1 cellular context compared by ENCODE assay signal in genomic region chr2:178072383-178073301, GRCh38.
TF ChIP-seq lines count a peak whose summit lies in the region.

Gene PDE11A, minus strand, starts transcription at chr2:178072777. Its CDS starts 340 bp downstream, at chr2:178072437.

TF ChIP-seq in HepG2, 621 proteins besides CTCF, POLR2A, EP300 and RAD21 (continued from another document and continues in another):
- TF ChIP-seq, protein P1, sequence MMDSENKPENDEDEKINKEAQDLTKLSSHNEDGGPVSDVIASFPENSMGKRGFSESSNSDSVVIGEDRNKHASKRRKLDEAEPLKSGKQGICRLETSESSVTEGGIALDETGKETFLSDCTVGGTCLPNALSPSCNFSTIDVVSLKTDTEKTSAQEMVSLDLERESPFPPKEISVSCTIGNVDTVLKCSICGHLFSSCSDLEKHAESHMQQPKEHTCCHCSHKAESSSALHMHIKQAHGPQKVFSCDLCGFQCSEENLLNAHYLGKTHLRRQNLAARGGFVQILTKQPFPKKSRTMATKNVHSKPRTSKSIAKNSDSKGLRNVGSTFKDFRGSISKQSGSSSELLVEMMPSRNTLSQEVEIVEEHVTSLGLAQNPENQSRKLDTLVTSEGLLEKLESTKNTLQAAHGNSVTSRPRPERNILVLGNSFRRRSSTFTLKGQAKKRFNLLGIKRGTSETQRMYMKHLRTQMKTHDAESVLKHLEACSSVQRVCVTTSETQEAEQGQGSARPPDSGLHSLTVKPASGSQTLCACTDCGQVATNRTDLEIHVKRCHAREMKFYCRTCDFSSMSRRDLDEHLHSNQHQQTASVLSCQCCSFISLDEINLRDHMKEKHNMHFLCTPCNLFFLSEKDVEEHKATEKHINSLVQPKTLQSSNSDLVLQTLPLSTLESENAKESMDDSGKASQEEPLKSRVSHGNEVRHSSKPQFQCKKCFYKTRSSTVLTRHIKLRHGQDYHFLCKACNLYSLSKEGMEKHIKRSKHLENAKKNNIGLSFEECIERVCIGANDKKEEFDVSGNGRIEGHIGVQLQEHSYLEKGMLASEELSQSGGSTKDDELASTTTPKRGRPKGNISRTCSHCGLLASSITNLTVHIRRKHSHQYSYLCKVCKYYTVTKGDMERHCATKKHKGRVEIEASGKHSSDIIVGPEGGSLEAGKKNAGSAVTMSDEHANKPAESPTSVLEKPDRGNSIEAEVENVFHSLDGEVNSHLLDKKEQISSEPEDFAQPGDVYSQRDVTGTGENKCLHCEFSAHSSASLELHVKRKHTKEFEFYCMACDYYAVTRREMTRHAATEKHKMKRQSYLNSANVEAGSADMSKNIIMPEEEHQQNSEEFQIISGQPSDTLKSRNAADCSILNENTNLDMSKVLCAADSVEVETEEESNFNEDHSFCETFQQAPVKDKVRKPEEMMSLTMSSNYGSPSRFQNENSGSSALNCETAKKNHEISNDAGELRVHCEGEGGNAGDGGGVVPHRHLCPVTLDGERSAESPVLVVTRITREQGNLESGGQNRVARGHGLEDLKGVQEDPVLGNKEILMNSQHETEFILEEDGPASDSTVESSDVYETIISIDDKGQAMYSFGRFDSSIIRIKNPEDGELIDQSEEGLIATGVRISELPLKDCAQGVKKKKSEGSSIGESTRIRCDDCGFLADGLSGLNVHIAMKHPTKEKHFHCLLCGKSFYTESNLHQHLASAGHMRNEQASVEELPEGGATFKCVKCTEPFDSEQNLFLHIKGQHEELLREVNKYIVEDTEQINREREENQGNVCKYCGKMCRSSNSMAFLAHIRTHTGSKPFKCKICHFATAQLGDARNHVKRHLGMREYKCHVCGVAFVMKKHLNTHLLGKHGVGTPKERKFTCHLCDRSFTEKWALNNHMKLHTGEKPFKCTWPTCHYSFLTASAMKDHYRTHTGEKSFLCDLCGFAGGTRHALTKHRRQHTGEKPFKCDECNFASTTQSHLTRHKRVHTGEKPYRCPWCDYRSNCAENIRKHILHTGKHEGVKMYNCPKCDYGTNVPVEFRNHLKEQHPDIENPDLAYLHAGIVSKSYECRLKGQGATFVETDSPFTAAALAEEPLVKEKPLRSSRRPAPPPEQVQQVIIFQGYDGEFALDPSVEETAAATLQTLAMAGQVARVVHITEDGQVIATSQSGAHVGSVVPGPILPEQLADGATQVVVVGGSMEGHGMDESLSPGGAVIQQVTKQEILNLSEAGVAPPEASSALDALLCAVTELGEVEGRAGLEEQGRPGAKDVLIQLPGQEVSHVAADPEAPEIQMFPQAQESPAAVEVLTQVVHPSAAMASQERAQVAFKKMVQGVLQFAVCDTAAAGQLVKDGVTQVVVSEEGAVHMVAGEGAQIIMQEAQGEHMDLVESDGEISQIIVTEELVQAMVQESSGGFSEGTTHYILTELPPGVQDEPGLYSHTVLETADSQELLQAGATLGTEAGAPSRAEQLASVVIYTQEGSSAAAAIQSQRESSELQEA (CRISPR knock-in tag; IDR thresholded peaks at IDR 0.05; ENCODE audit: not compliant biosample characterization): peak; percentile 64
- no peak for TF ChIP-seq SMARCC2 (IDR thresholded peaks at IDR 0.05)
- no peak for TF ChIP-seq ZNF24 (IDR thresholded peaks at IDR 0.05)
- peak; percentile 54; the same call in 1 of the 2 replicates for TF ChIP-seq ZNF607 (CRISPR knock-in tag; IDR thresholded peaks at IDR 0.05; ENCODE audit: borderline replicate concordance)
- no peak for TF ChIP-seq SRSF1 (optimal IDR thresholded peaks at IDR 0.05; ENCODE audit: low read depth, low read length)
- TF ChIP-seq ATF4 (CRISPR knock-in tag; IDR thresholded peaks at IDR 0.05): peak in 1 of 2 experiments; percentile 68; a peak in 1 of 4 replicates
- TF ChIP-seq CHCHD3 (CRISPR knock-in tag; IDR thresholded peaks at IDR 0.05): no peak
- TF ChIP-seq, protein P2, sequence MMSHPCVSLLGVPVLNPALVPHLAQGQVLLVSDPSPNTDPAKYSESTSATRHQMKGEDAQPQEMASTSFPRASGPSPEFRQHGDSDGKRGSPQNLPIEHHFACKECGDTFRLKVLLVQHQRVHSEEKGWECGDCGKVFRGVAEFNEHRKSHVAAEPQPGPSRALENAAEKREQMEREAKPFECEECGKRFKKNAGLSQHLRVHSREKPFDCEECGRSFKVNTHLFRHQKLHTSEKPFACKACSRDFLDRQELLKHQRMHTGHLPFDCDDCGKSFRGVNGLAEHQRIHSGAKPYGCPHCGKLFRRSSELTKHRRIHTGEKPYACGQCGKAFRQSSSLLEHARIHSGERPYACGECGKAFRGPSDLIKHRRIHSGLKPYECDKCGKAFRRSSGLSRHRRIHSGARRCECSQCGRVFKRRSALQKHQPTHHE (CRISPR knock-in tag; IDR thresholded peaks at IDR 0.05; ENCODE audit: borderline replicate concordance): peak; percentile 58; the same call in 1 of the 2 replicates
- no peak for TF ChIP-seq CENPBD1 (CRISPR knock-in tag; IDR thresholded peaks at IDR 0.05; ENCODE audit: borderline replicate concordance, low read depth)
- TF ChIP-seq ZNF766 (CRISPR knock-in tag; IDR thresholded peaks at IDR 0.05; ENCODE audit: borderline replicate concordance): peak; percentile 58; the same call in 1 of the 2 replicates
- no peak for TF ChIP-seq HIVEP1 (CRISPR knock-in tag; IDR thresholded peaks at IDR 0.05)
- TF ChIP-seq KLF15 (CRISPR knock-in tag; IDR thresholded peaks at IDR 0.05; ENCODE audit: borderline replicate concordance): 0 out of 2 replicates have a peak, but pooled peaks have one; percentile 25
- TF ChIP-seq HHEX (CRISPR knock-in tag; IDR thresholded peaks at IDR 0.05): no peak; the same call in 1 of the 2 replicates
- no peak; the same call in 1 of the 2 replicates for TF ChIP-seq ESRRA (CRISPR knock-in tag; IDR thresholded peaks at IDR 0.05; ENCODE audit: low read depth)
- peak; percentile 52; the same call in 1 of the 2 replicates for TF ChIP-seq NFYB (CRISPR knock-in tag; IDR thresholded peaks at IDR 0.05)
- TF ChIP-seq MYC (CRISPR knock-in tag; IDR thresholded peaks at IDR 0.05; ENCODE audit: borderline replicate concordance): peak; percentile 73; the same call in 1 of the 2 replicates
- TF ChIP-seq ZBTB8A (CRISPR knock-in tag; IDR thresholded peaks at IDR 0.05; ENCODE audit: borderline replicate concordance, low read depth): peak; percentile 66; the same call in 1 of the 2 replicates
- no peak for TF ChIP-seq ZNF709 (CRISPR knock-in tag; IDR thresholded peaks at IDR 0.05)
- TF ChIP-seq PHF21A (CRISPR knock-in tag; IDR thresholded peaks at IDR 0.05): peak; percentile 69
- TF ChIP-seq TOE1 (CRISPR knock-in tag; IDR thresholded peaks at IDR 0.05): 0 out of 2 replicates have a peak, but pooled peaks have one; percentile 6
- peak; percentile 87 for TF ChIP-seq MEIS1 (CRISPR knock-in tag; IDR thresholded peaks at IDR 0.05; ENCODE audit: borderline replicate concordance)
- peak; percentile 18; the same call in 1 of the 2 replicates for TF ChIP-seq SIN3B (IDR thresholded peaks at IDR 0.05; ENCODE audit: low read length)
- TF ChIP-seq FOXK1 (CRISPR knock-in tag; IDR thresholded peaks at IDR 0.05; ENCODE audit: borderline replicate concordance, low read depth): peak; percentile 59; the same call in 1 of the 2 replicates
- TF ChIP-seq ATAD3A (CRISPR knock-in tag; IDR thresholded peaks at IDR 0.05): no peak
- TF ChIP-seq, protein P3, sequence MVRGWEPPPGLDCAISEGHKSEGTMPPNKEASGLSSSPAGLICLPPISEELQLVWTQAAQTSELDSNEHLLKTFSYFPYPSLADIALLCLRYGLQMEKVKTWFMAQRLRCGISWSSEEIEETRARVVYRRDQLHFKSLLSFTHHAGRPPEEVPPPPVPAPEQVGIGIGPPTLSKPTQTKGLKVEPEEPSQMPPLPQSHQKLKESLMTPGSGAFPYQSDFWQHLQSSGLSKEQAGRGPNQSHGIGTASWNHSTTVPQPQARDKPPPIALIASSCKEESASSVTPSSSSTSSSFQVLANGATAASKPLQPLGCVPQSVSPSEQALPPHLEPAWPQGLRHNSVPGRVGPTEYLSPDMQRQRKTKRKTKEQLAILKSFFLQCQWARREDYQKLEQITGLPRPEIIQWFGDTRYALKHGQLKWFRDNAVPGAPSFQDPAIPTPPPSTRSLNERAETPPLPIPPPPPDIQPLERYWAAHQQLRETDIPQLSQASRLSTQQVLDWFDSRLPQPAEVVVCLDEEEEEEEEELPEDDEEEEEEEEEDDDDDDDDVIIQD (CRISPR knock-in tag; IDR thresholded peaks at IDR 0.05; ENCODE audit: low read depth): peak; percentile 92
- no peak for TF ChIP-seq ZNF235 (CRISPR knock-in tag; IDR thresholded peaks at IDR 0.05; ENCODE audit: borderline replicate concordance)
- TF ChIP-seq, protein P4, sequence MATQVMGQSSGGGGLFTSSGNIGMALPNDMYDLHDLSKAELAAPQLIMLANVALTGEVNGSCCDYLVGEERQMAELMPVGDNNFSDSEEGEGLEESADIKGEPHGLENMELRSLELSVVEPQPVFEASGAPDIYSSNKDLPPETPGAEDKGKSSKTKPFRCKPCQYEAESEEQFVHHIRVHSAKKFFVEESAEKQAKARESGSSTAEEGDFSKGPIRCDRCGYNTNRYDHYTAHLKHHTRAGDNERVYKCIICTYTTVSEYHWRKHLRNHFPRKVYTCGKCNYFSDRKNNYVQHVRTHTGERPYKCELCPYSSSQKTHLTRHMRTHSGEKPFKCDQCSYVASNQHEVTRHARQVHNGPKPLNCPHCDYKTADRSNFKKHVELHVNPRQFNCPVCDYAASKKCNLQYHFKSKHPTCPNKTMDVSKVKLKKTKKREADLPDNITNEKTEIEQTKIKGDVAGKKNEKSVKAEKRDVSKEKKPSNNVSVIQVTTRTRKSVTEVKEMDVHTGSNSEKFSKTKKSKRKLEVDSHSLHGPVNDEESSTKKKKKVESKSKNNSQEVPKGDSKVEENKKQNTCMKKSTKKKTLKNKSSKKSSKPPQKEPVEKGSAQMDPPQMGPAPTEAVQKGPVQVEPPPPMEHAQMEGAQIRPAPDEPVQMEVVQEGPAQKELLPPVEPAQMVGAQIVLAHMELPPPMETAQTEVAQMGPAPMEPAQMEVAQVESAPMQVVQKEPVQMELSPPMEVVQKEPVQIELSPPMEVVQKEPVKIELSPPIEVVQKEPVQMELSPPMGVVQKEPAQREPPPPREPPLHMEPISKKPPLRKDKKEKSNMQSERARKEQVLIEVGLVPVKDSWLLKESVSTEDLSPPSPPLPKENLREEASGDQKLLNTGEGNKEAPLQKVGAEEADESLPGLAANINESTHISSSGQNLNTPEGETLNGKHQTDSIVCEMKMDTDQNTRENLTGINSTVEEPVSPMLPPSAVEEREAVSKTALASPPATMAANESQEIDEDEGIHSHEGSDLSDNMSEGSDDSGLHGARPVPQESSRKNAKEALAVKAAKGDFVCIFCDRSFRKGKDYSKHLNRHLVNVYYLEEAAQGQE (IDR thresholded peaks at IDR 0.05; ENCODE audit: borderline replicate concordance in 1 of 2, low read depth in 1 of 2, low read length in 2 of 2): peak in 1 of 2 experiments; percentile 44; a peak in 2 of 4 replicates
- TF ChIP-seq SNAPC5 (CRISPR knock-in tag; IDR thresholded peaks at IDR 0.05; ENCODE audit: borderline replicate concordance): 0 out of 2 replicates have a peak, but pooled peaks have one; percentile 42
- TF ChIP-seq ZNF253 (CRISPR knock-in tag; IDR thresholded peaks at IDR 0.05; ENCODE audit: borderline replicate concordance): no peak
- TF ChIP-seq ZBTB1 (CRISPR knock-in tag; IDR thresholded peaks at IDR 0.05; ENCODE audit: borderline replicate concordance): no peak
- TF ChIP-seq ATF1 (CRISPR knock-in tag; IDR thresholded peaks at IDR 0.05): no peak
- TF ChIP-seq GPBP1L1 (CRISPR knock-in tag; IDR thresholded peaks at IDR 0.05): no peak
- TF ChIP-seq TFE3 (CRISPR knock-in tag; IDR thresholded peaks at IDR 0.05): peak; percentile 43; the same call in 1 of the 2 replicates
- peak; percentile 71; the same call in 1 of the 2 replicates for TF ChIP-seq KMT2A (CRISPR knock-in tag; IDR thresholded peaks at IDR 0.05)
- peak; percentile 80; the same call in 1 of the 2 replicates for TF ChIP-seq ZNF138 (CRISPR knock-in tag; IDR thresholded peaks at IDR 0.05; ENCODE audit: low read depth)
- no peak for TF ChIP-seq ATF2 (CRISPR knock-in tag; IDR thresholded peaks at IDR 0.05)
